ENCODE assay signal across 14 cellular contexts in genomic region chr6:44464527-44465310, GRCh38.
DNase-seq lines count a peak whose midpoint lies in the region; ATAC-seq and TF ChIP-seq lines count a peak whose summit lies in the region.
"Had no signal": no experiment of that assay in that cellular context is flagged by ENCODE, and none has a peak within 500 bp of the region (broad histone marks: within the 10 kb centered on the region; RNA-seq: fewer than 3 reads in every experiment).

No MANE protein-coding gene starts in this region.

- no peaks in the 10 kb centered on the region for H3K36me3 Mint-ChIP-seq in activated T-helper 2 cell treated with anti-CD3 and anti-CD28 coated beads, Interferon-gamma antibody, Interleukin-2, Interleukin-4, amounts not matched to agents 10 μg/mL and 5 μg/mL and 100 μg/mL, durations not matched to agents 14 hours and 24 hours and 36 hours (ENCODE audit: low read depth)
- no peaks in the 10 kb centered on the region for H3K36me3 Mint-ChIP-seq in activated CD4-positive, alpha-beta T cell treated with anti-CD3 and anti-CD28 coated beads, Interleukin-2, amount 10 ng/mL, durations not matched to agents 7 days and 5 days (ENCODE audit: low read depth)

- H3K4me3 Mint-ChIP-seq in activated T-helper 2 cell treated with anti-CD3 and anti-CD28 coated beads, Interferon-gamma antibody, Interleukin-2, Interleukin-4, amounts not matched to agents 10 μg/mL and 5 μg/mL and 100 μg/mL, durations not matched to agents 14 hours and 24 hours and 36 hours (ENCODE audit: low read depth) = no peak overlapping the region
- H3K4me3 Mint-ChIP-seq in activated CD4-positive, alpha-beta T cell treated with anti-CD3 and anti-CD28 coated beads, Interleukin-2, amount 10 ng/mL, durations not matched to agents 7 days and 5 days = no peak overlapping the region

- H3K4me2 ChIP-seq in BLaER1 = peak overlapping the region; percentile 18; the same call in 1 of the 2 replicates

- peaks cover 36% of the 10 kb centered on the region for H3K4me1 ChIP-seq in BLaER1

- CTCF ChIA-PET in activated CD4-positive, alpha-beta T cell treated with anti-CD3 and anti-CD28 coated beads, Interleukin-2, amount 10 ng/mL, durations not matched to agents 7 days and 5 days (lab: Charles Lee) = interaction anchor here (1.1 kb wide), 1 partner anchor 140 kb away, joined by 3 read pairs; no protein-coding TSS in a partner anchor

- H3K9ac ChIP-seq in BLaER1 = no peak overlapping the region

- peaks cover under 1% of the 10 kb centered on the region for H3K4me1 Mint-ChIP-seq in activated T-helper 2 cell treated with anti-CD3 and anti-CD28 coated beads, Interferon-gamma antibody, Interleukin-2, Interleukin-4, amounts not matched to agents 10 μg/mL and 5 μg/mL and 100 μg/mL, durations not matched to agents 14 hours and 24 hours and 36 hours (ENCODE audit: low read depth)
- H3K4me1 Mint-ChIP-seq in activated CD4-positive, alpha-beta T cell treated with anti-CD3 and anti-CD28 coated beads, Interleukin-2, amount 10 ng/mL, durations not matched to agents 7 days and 5 days = no peaks in the 10 kb centered on the region

- no peak overlapping the region for H3K4me3 ChIP-seq in BLaER1
- H3K4me3 ChIP-seq in MG63 = no peak overlapping the region
- no peak overlapping the region for H3K4me3 ChIP-seq in fibroblast of pulmonary artery (replicated peaks; ENCODE audit: low read depth, low read length)
- H3K4me3 ChIP-seq: SJCRH30 had no signal

- H3K9me3 Mint-ChIP-seq in activated T-helper 2 cell treated with anti-CD3 and anti-CD28 coated beads, Interferon-gamma antibody, Interleukin-2, Interleukin-4, amounts not matched to agents 10 μg/mL and 5 μg/mL and 100 μg/mL, durations not matched to agents 14 hours and 24 hours and 36 hours = no peaks in the 10 kb centered on the region
- H3K9me3 Mint-ChIP-seq in activated CD4-positive, alpha-beta T cell treated with anti-CD3 and anti-CD28 coated beads, Interleukin-2, amount 10 ng/mL, durations not matched to agents 7 days and 5 days = no peaks in the 10 kb centered on the region

- ATAC-seq in omental fat pad (ENCODE audit: low FRiP score) = peak; percentile 81

- peak; percentile 84 for DNase-seq in MG63
- peak; percentile 61 for DNase-seq in fibroblast of pulmonary artery (ENCODE audit: low read depth)
- no peak for DNase-seq in omental fat pad (ENCODE audit: low spot score)
- no peak for DNase-seq in activated T-helper 2 cell treated with anti-CD3 and anti-CD28 coated beads, Interferon-gamma antibody, Interleukin-2, Interleukin-4, amounts not matched to agents 10 μg/mL and 5 μg/mL and 100 μg/mL, durations not matched to agents 14 hours and 24 hours and 36 hours (ENCODE audit: low spot score)
- DNase-seq in activated CD4-positive, alpha-beta T cell treated with anti-CD3 and anti-CD28 coated beads, Interleukin-2, amount 10 ng/mL, durations not matched to agents 7 days and 5 days = no peak
- DNase-seq in NCI-H446 treated with DMSO at 0.1 percent for 48 hours (lab: John Stamatoyannopoulos, UW) = no peak
- DNase-seq in COLO829 (ENCODE audit: low spot score) = no peak
- DNase-seq: activated T-cell treated with anti-CD3 and anti-CD28 coated beads for 4 hours, amygdala, DMS53, NCI-H2107 had no signal

- no peak for TF ChIP-seq CTCF in fibroblast of pulmonary artery (IDR thresholded peaks at IDR 0.05; ENCODE audit: low read length, missing control alignments)
- no peak for TF ChIP-seq CTCF in omental fat pad (IDR thresholded peaks at IDR 0.05)

- H3K9me3 ChIP-seq in BLaER1 (no peaks in the 10 kb centered on the region), MG63 (no peaks in the 10 kb centered on the region; the same call in 1 of the 2 replicates)
- H3K9me3 ChIP-seq: neutrophil, SJCRH30 had no signal

- no peak overlapping the region for H3K27ac Mint-ChIP-seq in activated T-helper 2 cell treated with anti-CD3 and anti-CD28 coated beads, Interferon-gamma antibody, Interleukin-2, Interleukin-4, amounts not matched to agents 10 μg/mL and 5 μg/mL and 100 μg/mL, durations not matched to agents 14 hours and 24 hours and 36 hours
- no peak overlapping the region for H3K27ac Mint-ChIP-seq in activated CD4-positive, alpha-beta T cell treated with anti-CD3 and anti-CD28 coated beads, Interleukin-2, amount 10 ng/mL, durations not matched to agents 7 days and 5 days

- H4K20me1 ChIP-seq in BLaER1 = no peaks in the 10 kb centered on the region

- intact Hi-C loops in activated T-helper 2 cell treated with anti-CD3 and anti-CD28 coated beads, Interferon-gamma antibody, Interleukin-2, Interleukin-4, amounts not matched to agents 10 μg/mL and 5 μg/mL and 100 μg/mL, durations not matched to agents 14 hours and 24 hours and 36 hours (cut with micrococcal nuclease) = no loop called here

- H3K27me3 Mint-ChIP-seq in activated T-helper 2 cell treated with anti-CD3 and anti-CD28 coated beads, Interferon-gamma antibody, Interleukin-2, Interleukin-4, amounts not matched to agents 10 μg/mL and 5 μg/mL and 100 μg/mL, durations not matched to agents 14 hours and 24 hours and 36 hours (ENCODE audit: low read depth) = peaks cover 18% of the 10 kb centered on the region
- H3K27me3 Mint-ChIP-seq in activated CD4-positive, alpha-beta T cell treated with anti-CD3 and anti-CD28 coated beads, Interleukin-2, amount 10 ng/mL, durations not matched to agents 7 days and 5 days = peaks cover 5% of the 10 kb centered on the region

- no peak overlapping the region for H3K27ac ChIP-seq in BLaER1
- H3K27ac ChIP-seq: neutrophil, SJCRH30 had no signal

- H3K36me3 ChIP-seq in BLaER1 (no peaks in the 10 kb centered on the region), MG63 (no peaks in the 10 kb centered on the region)
- H3K36me3 ChIP-seq: neutrophil, SJCRH30 had no signal

- POLR2A ChIA-PET in activated CD4-positive, alpha-beta T cell treated with anti-CD3 and anti-CD28 coated beads, Interleukin-2, amount 10 ng/mL, durations not matched to agents 7 days and 5 days (lab: Charles Lee) = interaction anchor here (0.6 kb wide), 2 partner anchors 934 to 1024 kb away, joined by 3 to 4 read pairs; no protein-coding TSS in a partner anchor

- H3K27me3 ChIP-seq in BLaER1 = no peaks in the 10 kb centered on the region
- H3K27me3 ChIP-seq in MG63 = no peaks in the 10 kb centered on the region
- H3K27me3 ChIP-seq: SJCRH30 had no signal

Comparison
In these comparisons a context has a peak if more than half of its experiments do, and no peak if none do; other contexts are left out.
1. DNase-seq: peak in MG63 (single experiment) and fibroblast of pulmonary artery (single experiment); none in omental fat pad (single experiment), activated T-helper 2 cell treated with anti-CD3 and anti-CD28 coated beads, Interferon-gamma antibody, Interleukin-2, Interleukin-4, amounts not matched to agents 10 μg/mL and 5 μg/mL and 100 μg/mL, durations not matched to agents 14 hours and 24 hours and 36 hours (single experiment), activated CD4-positive, alpha-beta T cell treated with anti-CD3 and anti-CD28 coated beads, Interleukin-2, amount 10 ng/mL, durations not matched to agents 7 days and 5 days (single experiment), NCI-H446 treated with DMSO at 0.1 percent for 48 hours (single experiment) and COLO829 (single experiment).